ENCODE assay signal across 13 cellular contexts in genomic region chr1:33332357-33332789, GRCh38. TPM values are rescaled to one million over a fixed set of nuclear protein-coding genes. Genes with fewer than 3 reads are reported as not detected.
DNase-seq lines count a peak whose midpoint lies in the region; ATAC-seq, FAIRE-seq and TF ChIP-seq lines count a peak whose summit lies in the region.
"Had no signal": no experiment of that assay in that cellular context is flagged by ENCODE, and none has a peak within 500 bp of the region (broad histone marks: within the 10 kb centered on the region; RNA-seq: fewer than 3 reads in every experiment).

No MANE protein-coding gene starts in this region.

- intact Hi-C loops in Panc1 (cut with micrococcal nuclease; ENCODE audit: unreplicated experiment) (no loop called here), right lobe of liver (cut with DNase I) (no loop called here)

- H3K27me3 ChIP-seq in Panc1 (ENCODE audit: control insufficient read depth, insufficient read depth, low read length) (no peaks in the 10 kb centered on the region), bronchial epithelial cell (ENCODE audit: control insufficient read depth, insufficient read depth, low read length) (no peaks in the 10 kb centered on the region), right lobe of liver (no peaks in the 10 kb centered on the region), stomach smooth muscle (ENCODE audit: control insufficient read depth in 1 of 2, insufficient read depth in 2 of 2, low read length in 2 of 2) (no peaks in the 10 kb centered on the region)

- H3K4me3 ChIP-seq in Panc1 (ENCODE audit: low read depth in 2 of 2, low read length in 2 of 2) = no peak overlapping the region
- no peak overlapping the region for H3K4me3 ChIP-seq in bronchial epithelial cell (ENCODE audit: low read depth, low read length)
- no peak overlapping the region for H3K4me3 ChIP-seq in right lobe of liver
- H3K4me3 ChIP-seq in stomach smooth muscle (ENCODE audit: low read length in 2 of 2) = no peak overlapping the region

- WGBS in right lobe of liver (ENCODE audit: insufficient coverage, low coverage, low lambda C conversion rate, missing lambda C conversion rate) = 50% methylated on average over 1 of the region's 10 CpGs

- H3K27ac ChIP-seq in Panc1 (ENCODE audit: low read length) = peak overlapping the region; percentile 72
- H3K27ac ChIP-seq in right lobe of liver = peak overlapping the region in 2 of 3 donors; percentile 14 to 61
- peak overlapping the region; percentile 79 for H3K27ac ChIP-seq in stomach smooth muscle (ENCODE audit: low read length)

- FAIRE-seq in bronchial epithelial cell (lab: Jason Lieb, UNC) = peak; percentile 40

- BruUV-seq in Panc1 (replicated peaks; lab: Mats Ljungman, UMichigan) = no TSS peak

- TF ChIP-seq CTCF in Panc1 (IDR thresholded peaks at IDR 0.05) = no peak
- no peak for TF ChIP-seq CTCF in bronchial epithelial cell (IDR thresholded peaks at IDR 0.05; ENCODE audit: insufficient read depth, low read length, severe bottlenecking)
- no peak for TF ChIP-seq CTCF in right lobe of liver (IDR thresholded peaks at IDR 0.05)

- peak overlapping the region; percentile 41 to 60 for H3K9ac ChIP-seq in stomach smooth muscle (ENCODE audit: low read length in 2 of 2)

- no peak for TF ChIP-seq POLR2A in right lobe of liver (IDR thresholded peaks at IDR 0.05)

- H3K4me1 ChIP-seq in Panc1 (ENCODE audit: control insufficient read depth, insufficient read depth, low read length) (peaks cover 55% of the 10 kb centered on the region), right lobe of liver (peaks cover 2 to 69% (median 17%) of the 10 kb centered on the region in 4 donors), stomach smooth muscle (ENCODE audit: control insufficient read depth, insufficient read depth, low read length) (peaks cover 47% of the 10 kb centered on the region)

- DNase-seq in Panc1 (ENCODE audit: low read depth, low spot score) (no peak), bronchial epithelial cell (ENCODE audit: low read depth) (no peak), right lobe of liver (no peak), T-helper 1 cell (no peak)
- DNase-seq in stimulated activated CD4-positive, alpha-beta T cell treated with anti-CD3 and anti-CD28 coated beads, Interleukin-4, amount 100 ng/mL, for 1 hour = no peak
- DNase-seq in stimulated activated naive CD8-positive, alpha-beta T cell treated with anti-CD3 and anti-CD28 coated beads, Interleukin-15, Interleukin-2, amounts not matched to agents 100 U/mL and 50 U/mL, for 24 hours = no peak
- DNase-seq: activated naive CD8-positive, alpha-beta T cell treated with anti-CD3 and anti-CD28 coated beads, Interleukin-2, amount 10 ng/mL, durations not matched to agents 7 days and 5 days; DMS153; stimulated activated CD4-positive, alpha-beta T cell treated with anti-CD3 and anti-CD28 coated beads, Interleukin-4, amount 100 ng/mL, for 24 hours had no signal

- H3K9me3 ChIP-seq in Panc1 (ENCODE audit: control insufficient read depth, insufficient read depth, low read depth, low read length) (no peaks in the 10 kb centered on the region), right lobe of liver (no peaks in the 10 kb centered on the region), stomach smooth muscle (ENCODE audit: control insufficient read depth in 2 of 2, low read length in 2 of 2) (no peaks in the 10 kb centered on the region)

- peaks cover 45% of the 10 kb centered on the region for H3K36me3 ChIP-seq in Panc1 (ENCODE audit: control insufficient read depth, insufficient read depth, low read length)
- H3K36me3 ChIP-seq in bronchial epithelial cell (ENCODE audit: control insufficient read depth, insufficient read depth, low read length) = peaks cover 48% of the 10 kb centered on the region
- H3K36me3 ChIP-seq in right lobe of liver = peaks cover 27 to 62% (median 40%) of the 10 kb centered on the region in 4 donors
- H3K36me3 ChIP-seq in stomach smooth muscle (ENCODE audit: control insufficient read depth in 2 of 2, insufficient read depth in 2 of 2, low read length in 2 of 2) = peaks cover 50 to 57% of the 10 kb centered on the region in 2 donors

- no peak for ATAC-seq in Panc1
- no peak for ATAC-seq in right lobe of liver
- ATAC-seq in GM21423 (IDR thresholded peaks at IDR 0.05; ENCODE audit: unreplicated experiment) = no peak
- no peak for ATAC-seq in stimulated activated naive CD8-positive, alpha-beta T cell treated with anti-CD3 and anti-CD28 coated beads, Interleukin-15, Interleukin-2, amounts not matched to agents 100 U/mL and 50 U/mL, for 24 hours

- CTCF ChIA-PET in Panc1 (lab: Charles Lee) = no interaction called here

- POLR2A ChIA-PET in Panc1 (lab: Charles Lee) = no interaction called here

- in situ Hi-C loops in Panc1 (cut with HindIII; ENCODE audit: low pct_unique_long_range_greater_than_20kb, low sequenced_read_pairs) = no loop called here

RNA-seq across cellular contexts. Expression of gene A3GALT2, which starts 11.5 kb away (rescaled TPM):
- not detected for total RNA-seq in Panc1 (2021; ENCODE audit: unreplicated experiment)
- not detected for polyA plus RNA-seq in Panc1 (2012; ENCODE audit: insufficient read length)
- not detected in 2 replicates for total RNA-seq in bronchial epithelial cell
- total RNA-seq in right lobe of liver = not detected
- total RNA-seq: mucosa of gallbladder, SK-MEL-5 had no signal
